ENCODE assay signal across 1 cellular context in the genomic region with DNA sequence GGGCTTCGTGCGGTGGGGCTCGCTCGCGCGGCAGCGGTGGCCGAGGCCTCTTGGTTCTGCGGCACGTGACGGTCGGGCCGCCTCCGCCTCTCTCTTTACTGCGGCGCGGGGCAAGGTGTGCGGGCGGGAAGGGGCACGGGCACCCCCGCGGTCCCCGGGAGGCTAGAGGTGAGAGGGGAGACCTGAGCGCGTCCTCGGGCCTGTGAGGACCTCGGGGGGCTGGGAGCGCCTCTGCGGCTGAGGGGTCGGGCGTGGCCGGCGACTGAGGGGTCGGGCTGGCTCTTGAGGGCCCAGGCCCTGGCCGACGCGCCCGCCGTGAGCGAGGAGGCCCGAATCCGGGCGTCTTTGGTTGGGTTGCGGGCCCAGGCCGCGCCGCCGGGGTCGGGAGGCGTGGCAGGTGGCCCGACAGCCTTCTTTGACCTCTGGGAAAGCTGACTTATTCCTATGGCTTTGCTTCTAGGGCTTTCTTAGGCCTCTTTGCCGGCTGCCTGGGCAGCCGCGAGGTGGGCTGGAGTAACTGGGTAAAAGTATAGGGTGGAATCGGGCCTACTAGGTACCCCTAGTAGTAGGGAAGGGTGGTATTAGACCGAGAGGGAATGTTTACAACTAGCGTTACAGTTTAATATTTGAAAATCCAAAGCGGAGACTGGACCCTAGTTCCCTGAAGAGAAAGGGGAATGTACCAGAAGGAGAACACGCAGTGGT.
TF ChIP-seq lines count a peak whose summit lies in the region.

A gene with protein sequence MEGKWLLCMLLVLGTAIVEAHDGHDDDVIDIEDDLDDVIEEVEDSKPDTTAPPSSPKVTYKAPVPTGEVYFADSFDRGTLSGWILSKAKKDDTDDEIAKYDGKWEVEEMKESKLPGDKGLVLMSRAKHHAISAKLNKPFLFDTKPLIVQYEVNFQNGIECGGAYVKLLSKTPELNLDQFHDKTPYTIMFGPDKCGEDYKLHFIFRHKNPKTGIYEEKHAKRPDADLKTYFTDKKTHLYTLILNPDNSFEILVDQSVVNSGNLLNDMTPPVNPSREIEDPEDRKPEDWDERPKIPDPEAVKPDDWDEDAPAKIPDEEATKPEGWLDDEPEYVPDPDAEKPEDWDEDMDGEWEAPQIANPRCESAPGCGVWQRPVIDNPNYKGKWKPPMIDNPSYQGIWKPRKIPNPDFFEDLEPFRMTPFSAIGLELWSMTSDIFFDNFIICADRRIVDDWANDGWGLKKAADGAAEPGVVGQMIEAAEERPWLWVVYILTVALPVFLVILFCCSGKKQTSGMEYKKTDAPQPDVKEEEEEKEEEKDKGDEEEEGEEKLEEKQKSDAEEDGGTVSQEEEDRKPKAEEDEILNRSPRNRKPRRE (plus strand): TSS at position 33 of the 705 bp plus-strand sequence. CDS start 6,715 bp downstream, outside the sequence.

TF ChIP-seq in HEK293, 187 proteins besides CTCF, POLR2A, EP300 and RAD21 (continued from another document):
- TF ChIP-seq, protein P1, sequence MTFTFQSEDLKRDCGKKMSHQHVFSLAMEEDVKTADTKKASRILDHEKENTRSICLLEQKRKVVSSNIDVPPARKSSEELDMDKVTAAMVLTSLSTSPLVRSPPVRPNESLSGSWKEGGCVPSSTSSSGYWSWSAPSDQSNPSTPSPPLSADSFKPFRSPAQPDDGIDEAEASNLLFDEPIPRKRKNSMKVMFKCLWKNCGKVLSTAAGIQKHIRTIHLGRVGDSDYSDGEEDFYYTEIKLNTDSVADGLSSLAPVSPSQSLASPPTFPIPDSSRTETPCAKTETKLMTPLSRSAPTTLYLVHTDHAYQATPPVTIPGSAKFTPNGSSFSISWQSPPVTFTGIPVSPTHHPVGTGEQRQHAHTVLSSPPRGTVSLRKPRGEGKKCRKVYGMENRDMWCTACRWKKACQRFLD (tag by site-specific recombination; IDR thresholded peaks at IDR 0.05): no peak
- TF ChIP-seq ZNF501 (tag by site-specific recombination; IDR thresholded peaks at IDR 0.05) (peak; percentile 14; the same call in 1 of the 2 replicates), ZFP69B (tag by site-specific recombination; IDR thresholded peaks at IDR 0.05) (peak; percentile 29; the same call in 1 of the 2 replicates), GLIS1 (tag by site-specific recombination; IDR thresholded peaks at IDR 0.05) (peak; percentile 11; the same call in 1 of the 2 replicates), SETDB1 (IDR thresholded peaks at IDR 0.05; ENCODE audit: insufficient read length, low read length) (no peak), SP3 (tag by site-specific recombination; IDR thresholded peaks at IDR 0.05) (peak; percentile 32; the same call in 1 of the 2 replicates), ZNF391 (tag by site-specific recombination; IDR thresholded peaks at IDR 0.05; ENCODE audit: borderline replicate concordance, low read depth) (peak; percentile 45; the same call in 1 of the 2 replicates), ZNF561 (tag by site-specific recombination; IDR thresholded peaks at IDR 0.05; ENCODE audit: borderline replicate concordance) (peak; percentile 30; the same call in 1 of the 2 replicates), ZBTB1 (tag by site-specific recombination; IDR thresholded peaks at IDR 0.05) (0 out of 2 replicates have a peak, but pooled peaks have one; percentile 53), ZNF660 (tag by site-specific recombination; IDR thresholded peaks at IDR 0.05) (peak; percentile 71; the same call in 1 of the 2 replicates), ZBTB8A (tag by site-specific recombination; IDR thresholded peaks at IDR 0.05) (peak; percentile 25), OVOL3 (tag by site-specific recombination; IDR thresholded peaks at IDR 0.05) (no peak), KLF9 (tag by site-specific recombination; IDR thresholded peaks at IDR 0.05; ENCODE audit: low read depth) (peak; percentile 25; the same call in 1 of the 2 replicates), ZNF707 (tag by site-specific recombination; IDR thresholded peaks at IDR 0.05) (no peak), ZNF394 (tag by site-specific recombination; IDR thresholded peaks at IDR 0.05; ENCODE audit: borderline replicate concordance) (peak; percentile 12; the same call in 1 of the 2 replicates), GLIS2 (tag by site-specific recombination; IDR thresholded peaks at IDR 0.05) (peak; percentile 45)
- TF ChIP-seq, protein P2, sequence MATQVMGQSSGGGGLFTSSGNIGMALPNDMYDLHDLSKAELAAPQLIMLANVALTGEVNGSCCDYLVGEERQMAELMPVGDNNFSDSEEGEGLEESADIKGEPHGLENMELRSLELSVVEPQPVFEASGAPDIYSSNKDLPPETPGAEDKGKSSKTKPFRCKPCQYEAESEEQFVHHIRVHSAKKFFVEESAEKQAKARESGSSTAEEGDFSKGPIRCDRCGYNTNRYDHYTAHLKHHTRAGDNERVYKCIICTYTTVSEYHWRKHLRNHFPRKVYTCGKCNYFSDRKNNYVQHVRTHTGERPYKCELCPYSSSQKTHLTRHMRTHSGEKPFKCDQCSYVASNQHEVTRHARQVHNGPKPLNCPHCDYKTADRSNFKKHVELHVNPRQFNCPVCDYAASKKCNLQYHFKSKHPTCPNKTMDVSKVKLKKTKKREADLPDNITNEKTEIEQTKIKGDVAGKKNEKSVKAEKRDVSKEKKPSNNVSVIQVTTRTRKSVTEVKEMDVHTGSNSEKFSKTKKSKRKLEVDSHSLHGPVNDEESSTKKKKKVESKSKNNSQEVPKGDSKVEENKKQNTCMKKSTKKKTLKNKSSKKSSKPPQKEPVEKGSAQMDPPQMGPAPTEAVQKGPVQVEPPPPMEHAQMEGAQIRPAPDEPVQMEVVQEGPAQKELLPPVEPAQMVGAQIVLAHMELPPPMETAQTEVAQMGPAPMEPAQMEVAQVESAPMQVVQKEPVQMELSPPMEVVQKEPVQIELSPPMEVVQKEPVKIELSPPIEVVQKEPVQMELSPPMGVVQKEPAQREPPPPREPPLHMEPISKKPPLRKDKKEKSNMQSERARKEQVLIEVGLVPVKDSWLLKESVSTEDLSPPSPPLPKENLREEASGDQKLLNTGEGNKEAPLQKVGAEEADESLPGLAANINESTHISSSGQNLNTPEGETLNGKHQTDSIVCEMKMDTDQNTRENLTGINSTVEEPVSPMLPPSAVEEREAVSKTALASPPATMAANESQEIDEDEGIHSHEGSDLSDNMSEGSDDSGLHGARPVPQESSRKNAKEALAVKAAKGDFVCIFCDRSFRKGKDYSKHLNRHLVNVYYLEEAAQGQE (tag by site-specific recombination; IDR thresholded peaks at IDR 0.05): 0 out of 2 replicates have a peak, but pooled peaks have one; percentile 10
- TF ChIP-seq, protein P3, sequence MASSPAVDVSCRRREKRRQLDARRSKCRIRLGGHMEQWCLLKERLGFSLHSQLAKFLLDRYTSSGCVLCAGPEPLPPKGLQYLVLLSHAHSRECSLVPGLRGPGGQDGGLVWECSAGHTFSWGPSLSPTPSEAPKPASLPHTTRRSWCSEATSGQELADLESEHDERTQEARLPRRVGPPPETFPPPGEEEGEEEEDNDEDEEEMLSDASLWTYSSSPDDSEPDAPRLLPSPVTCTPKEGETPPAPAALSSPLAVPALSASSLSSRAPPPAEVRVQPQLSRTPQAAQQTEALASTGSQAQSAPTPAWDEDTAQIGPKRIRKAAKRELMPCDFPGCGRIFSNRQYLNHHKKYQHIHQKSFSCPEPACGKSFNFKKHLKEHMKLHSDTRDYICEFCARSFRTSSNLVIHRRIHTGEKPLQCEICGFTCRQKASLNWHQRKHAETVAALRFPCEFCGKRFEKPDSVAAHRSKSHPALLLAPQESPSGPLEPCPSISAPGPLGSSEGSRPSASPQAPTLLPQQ (tag by site-specific recombination; IDR thresholded peaks at IDR 0.05): peak; percentile 44
